ENCODE assay signal across 18 cellular contexts in the genomic region with DNA sequence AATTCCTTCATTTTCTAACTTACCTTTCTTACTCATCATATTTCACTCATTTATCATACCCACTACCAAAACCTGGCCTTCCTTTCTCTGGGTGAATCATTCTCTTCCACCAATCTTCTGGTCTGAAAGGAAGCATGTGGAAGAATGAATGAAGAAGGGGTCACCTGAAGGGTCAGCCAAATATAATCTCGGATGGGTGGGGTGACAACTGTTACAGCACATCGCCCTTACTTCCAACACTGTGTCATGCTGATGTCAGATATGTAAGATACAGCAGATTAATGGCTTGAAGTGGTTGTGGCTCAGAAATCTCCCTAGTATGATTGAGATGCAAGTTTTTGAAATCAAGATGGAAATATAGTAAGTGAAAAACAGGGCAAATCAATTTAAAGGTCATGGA.
"Had no signal": no experiment of that assay in that cellular context is flagged by ENCODE, and none has a peak within 500 bp of the region (broad histone marks: within the 10 kb centered on the region; RNA-seq: fewer than 3 reads in every experiment).

No MANE protein-coding gene starts in this region.

- H3K79me2 ChIP-seq: hepatocyte had no signal

- H3K9me3 ChIP-seq: tibial artery had no signal

- H3K27ac ChIP-seq: coronary artery, hepatocyte, tibial artery, WERI-Rb-1 had no signal

- H3K36me3 ChIP-seq: tibial artery, WERI-Rb-1 had no signal

- DNase-seq: activated CD4-positive, alpha-beta memory T cell treated with anti-CD3 and anti-CD28 coated beads for 36 hours; activated CD4-positive, alpha-beta T cell treated with anti-CD3 and anti-CD28 coated beads for 1 hour; activated CD8-positive, alpha-beta memory T cell treated with anti-CD3 and anti-CD28 coated beads, Interleukin-2, amount 10 ng/mL, durations not matched to agents 7 days and 5 days; activated naive CD4-positive, alpha-beta T cell; activated naive CD8-positive, alpha-beta T cell treated with anti-CD3 and anti-CD28 coated beads for 36 hours; amniotic stem cell; midbrain; retina; stimulated activated CD4-positive, alpha-beta T cell treated with anti-CD3 and anti-CD28 coated beads, Interleukin-12 subunit alpha, Interleukin-12 subunit beta, amount 100 ng/mL, for 4 hours; stimulated activated CD4-positive, alpha-beta T cell treated with anti-CD3 and anti-CD28 coated beads, Interleukin-1b, Interleukin-23, amount 100 ng/mL, for 48 hours; stimulated activated CD8-positive, alpha-beta memory T cell treated with anti-CD3 and anti-CD28 coated beads, Interleukin-4, amount 100 ng/mL, for 48 hours; stimulated activated naive CD4-positive, alpha-beta T cell treated with Interleukin-2 at 50 U/mL for 16 hours; substantia nigra; tibial artery; WERI-Rb-1 had no signal

- H2AFZ ChIP-seq: hepatocyte had no signal

- H3K27me3 ChIP-seq: hepatocyte, tibial artery had no signal

- H3K4me2 ChIP-seq: hepatocyte had no signal

- H3K4me3 ChIP-seq: coronary artery, hepatocyte, lung, tibial artery had no signal

- ATAC-seq: activated CD8-positive, alpha-beta memory T cell treated with anti-CD3 and anti-CD28 coated beads, Interleukin-2, amount 10 ng/mL, durations not matched to agents 7 days and 5 days had no signal
